ENCODE assay signal across 19 cellular contexts in the genomic region with DNA sequence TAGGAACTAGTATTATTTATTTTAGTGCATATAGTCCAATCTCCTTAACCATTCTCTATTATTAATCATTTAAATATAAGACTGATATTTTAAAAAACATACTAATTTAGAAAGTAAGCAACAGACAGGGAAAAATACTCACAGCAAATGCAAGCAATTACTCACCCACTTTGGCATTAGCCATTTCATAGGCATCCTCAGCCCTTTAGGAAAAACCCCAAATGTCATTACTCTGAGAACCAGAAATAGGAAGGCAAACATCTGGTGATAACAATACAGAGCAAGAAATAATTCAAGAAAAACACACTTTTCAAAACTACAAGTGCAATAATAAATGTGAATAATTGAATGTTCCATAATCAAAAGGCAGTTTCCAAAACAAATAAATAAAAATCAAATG.
DNase-seq lines count a peak whose midpoint lies in the region; ATAC-seq, FAIRE-seq and TF ChIP-seq lines count a peak whose summit lies in the region.
"Had no signal": no experiment of that assay in that cellular context is flagged by ENCODE, and none has a peak within 500 bp of the region (broad histone marks: within the 10 kb centered on the region; RNA-seq: fewer than 3 reads in every experiment).

No MANE protein-coding gene starts in this region.

- SMC1A ChIA-PET in GM12878 (lab: Charles Lee; ENCODE audit: uncharacterized antibody, unreplicated experiment) = interaction anchor here (0.8 to 0.9 kb wide), 2 partner anchors 23 to 141 kb away, joined by 3 to 4 read pairs; no protein-coding TSS in a partner anchor

- POLR2A ChIA-PET in GM12878 (lab: Charles Lee) = no interaction called here

- H3K36me3 ChIP-seq in GM12878 (ENCODE audit: control insufficient read depth in 2 of 2, insufficient read depth in 2 of 2, low read length in 1 of 2) (no peaks in the 10 kb centered on the region), endodermal cell (ENCODE audit: control insufficient read depth, insufficient read depth, low read length) (no peaks in the 10 kb centered on the region)
- H3K36me3 ChIP-seq: spleen had no signal

- H3K9me3 Mint-ChIP-seq in HFFc6 (no peaks in the 10 kb centered on the region; the same call in none of the 2 replicates), endodermal cell (no peaks in the 10 kb centered on the region)
- H3K9me3 Mint-ChIP-seq: activated CD4-positive, alpha-beta memory T cell treated with anti-CD3 and anti-CD28 coated beads for 36 hours had no signal

- intact Hi-C loops in GM12878 (cut with micrococcal nuclease; ENCODE audit: unreplicated experiment) = no loop called here

- no peak overlapping the region for H3K4me2 ChIP-seq in GM12878 (ENCODE audit: control insufficient read depth, insufficient read depth)

- H4K20me1 ChIP-seq in GM12878 (ENCODE audit: control insufficient read depth, insufficient read depth) = no peaks in the 10 kb centered on the region

- in situ Hi-C loops in GM12878 (cut with MboI) = no loop called here

- no peak for TF ChIP-seq EP300 in GM12878 (IDR thresholded peaks at IDR 0.05; ENCODE audit: borderline replicate concordance in 1 of 2, control insufficient read depth in 1 of 2, low read depth in 2 of 2, low read length in 2 of 2)

- BruUV-seq in GM12878 (replicated peaks; lab: Mats Ljungman, UMichigan) = no TSS peak

- CTCF ChIA-PET in GM12878 (lab: Yijun Ruan, JAX) = no interaction called here

- peak; percentile 30 for DNase-seq in AG08396 (ENCODE audit: low spot score)
- peak; percentile 11 for DNase-seq in HFFc6
- DNase-seq in GM12878 (ENCODE audit: low read depth, low spot score) = no peak
- peak; percentile 20 for DNase-seq in iris pigment epithelial cell (ENCODE audit: low read depth)
- DNase-seq in activated naive CD4-positive, alpha-beta T cell treated with anti-CD3 and anti-CD28 coated beads, Interleukin-2, amount 50 U/mL, for 16 hours = no peak
- DNase-seq in endodermal cell = no peak
- no peak for DNase-seq in SHP77 treated with DMSO at 0.1 percent for 48 hours (lab: John Stamatoyannopoulos, UW)
- DNase-seq: activated CD4-positive, alpha-beta memory T cell treated with anti-CD3 and anti-CD28 coated beads for 36 hours; activated naive CD4-positive, alpha-beta T cell treated with anti-CD3 and anti-CD28 coated beads, Interleukin-2, amount 10 ng/mL, durations not matched to agents 7 days and 5 days; activated T-cell treated with anti-CD3 and anti-CD28 coated beads, Interleukin-2, amount 50 U/mL, for 1 hour; cortex of kidney; DND-41; H9; NCI-H1417 treated with DMSO at 0.1 percent for 48 hours; Right ventricle myocardium superior; spleen; stimulated activated CD4-positive, alpha-beta T cell treated with anti-CD3 and anti-CD28 coated beads, Interleukin-4, amount 100 ng/mL, for 4 hours had no signal

- H3K4me3 ChIP-seq in GM12878 (no peak overlapping the region), endodermal cell (ENCODE audit: low read length) (no peak overlapping the region)
- H3K4me3 ChIP-seq: spleen had no signal

- H3K36me3 Mint-ChIP-seq in HFFc6 (ENCODE audit: low read depth) (no peaks in the 10 kb centered on the region), endodermal cell (ENCODE audit: low read depth) (no peaks in the 10 kb centered on the region)
- H3K36me3 Mint-ChIP-seq: activated CD4-positive, alpha-beta memory T cell treated with anti-CD3 and anti-CD28 coated beads for 36 hours; activated naive CD4-positive, alpha-beta T cell treated with anti-CD3 and anti-CD28 coated beads, Interleukin-2, amount 10 ng/mL, durations not matched to agents 7 days and 5 days had no signal

- H3K27me3 ChIP-seq in GM12878 (replicated peaks in 1 of 2; ENCODE audit: control insufficient read depth in 2 of 2, insufficient read depth in 2 of 2, low read length in 1 of 2) (no peaks in the 10 kb centered on the region), endodermal cell (ENCODE audit: control insufficient read depth, insufficient read depth, low read length, poor library complexity, severe bottlenecking) (no peaks in the 10 kb centered on the region)
- H3K27me3 ChIP-seq: spleen had no signal

- no peaks in the 10 kb centered on the region for H3K79me2 ChIP-seq in GM12878 (ENCODE audit: control insufficient read depth, insufficient read depth, low read length)

- H3K4me1 ChIP-seq in GM12878 (ENCODE audit: control insufficient read depth, insufficient read depth, low read length) (no peaks in the 10 kb centered on the region), endodermal cell (ENCODE audit: control insufficient read depth, insufficient read depth, low read length) (no peaks in the 10 kb centered on the region)
- H3K4me1 ChIP-seq: spleen had no signal

- FAIRE-seq in GM12878 (lab: Jason Lieb, UNC) = no peak

- no peaks in the 10 kb centered on the region; the same call in 2 of the 3 replicates for H3K9me3 ChIP-seq in GM12878 (replicated peaks; ENCODE audit: control insufficient read depth, insufficient read depth, low read length)
- H3K9me3 ChIP-seq in endodermal cell (ENCODE audit: control insufficient read depth, low read length) = no peaks in the 10 kb centered on the region
- H3K9me3 ChIP-seq: spleen had no signal

- H3K9ac ChIP-seq in GM12878 (ENCODE audit: control insufficient read depth, insufficient read depth, low read length) (no peak overlapping the region), endodermal cell (ENCODE audit: extremely low read depth, low read length, poor library complexity, severe bottlenecking) (no peak overlapping the region)

- no peak overlapping the region for H2AFZ ChIP-seq in GM12878 (ENCODE audit: control insufficient read depth, low read depth, low read length)

- H3K27me3 Mint-ChIP-seq in HFFc6 (ENCODE audit: insufficient read depth) (no peaks in the 10 kb centered on the region; the same call in 1 of the 2 replicates), endodermal cell (ENCODE audit: insufficient read depth) (peaks cover 3% of the 10 kb centered on the region)
- H3K27me3 Mint-ChIP-seq: activated CD4-positive, alpha-beta memory T cell treated with anti-CD3 and anti-CD28 coated beads for 36 hours; activated naive CD4-positive, alpha-beta T cell treated with anti-CD3 and anti-CD28 coated beads, Interleukin-2, amount 10 ng/mL, durations not matched to agents 7 days and 5 days had no signal

- ATAC-seq in GM12878 (no peak), GM21717 (IDR thresholded peaks at IDR 0.05; ENCODE audit: unreplicated experiment) (no peak)
- ATAC-seq: left lobe of liver had no signal

- RAD21 ChIA-PET in GM12878 (lab: Charles Lee; ENCODE audit: unreplicated experiment) = no interaction called here

- TF ChIP-seq RAD21 in GM12878 (IDR thresholded peaks at IDR 0.05; ENCODE audit: insufficient read depth, low read depth, low read length) = no peak

- H3K27ac Mint-ChIP-seq in HFFc6 (no peak overlapping the region), endodermal cell (no peak overlapping the region)
- H3K27ac Mint-ChIP-seq: activated CD4-positive, alpha-beta memory T cell treated with anti-CD3 and anti-CD28 coated beads for 36 hours; activated naive CD4-positive, alpha-beta T cell treated with anti-CD3 and anti-CD28 coated beads, Interleukin-2, amount 10 ng/mL, durations not matched to agents 7 days and 5 days; H9 had no signal

- TF ChIP-seq POLR2A in GM12878 (IDR thresholded peaks at IDR 0.05; ENCODE audit: low read depth, low read length) = no peak

- no peaks in the 10 kb centered on the region for H3K4me1 Mint-ChIP-seq in HFFc6 (ENCODE audit: low read depth)
- H3K4me1 Mint-ChIP-seq in endodermal cell = peaks cover 14% of the 10 kb centered on the region
- H3K4me1 Mint-ChIP-seq: activated naive CD4-positive, alpha-beta T cell treated with anti-CD3 and anti-CD28 coated beads, Interleukin-2, amount 10 ng/mL, durations not matched to agents 7 days and 5 days; H9 had no signal

- TF ChIP-seq CTCF in HFFc6 (IDR thresholded peaks at IDR 0.05) (no peak), GM12878 (IDR thresholded peaks at IDR 0.05 in 2 of 3, conservative IDR thresholded peaks at IDR 0.05 in 1 of 3; ENCODE audit: control insufficient read depth in 2 of 3, extremely low read depth in 1 of 3, insufficient read depth in 1 of 3, low read depth in 3 of 3, low read length in 3 of 3) (no peak), endodermal cell (conservative IDR thresholded peaks at IDR 0.05) (no peak)

- no peak overlapping the region for H3K27ac ChIP-seq in GM12878 (ENCODE audit: control insufficient read depth, insufficient read depth)
- no peak overlapping the region for H3K27ac ChIP-seq in endodermal cell (ENCODE audit: low read depth, low read length)
- H3K27ac ChIP-seq: spleen had no signal

- no peak overlapping the region for H3K4me3 Mint-ChIP-seq in HFFc6
- H3K4me3 Mint-ChIP-seq in endodermal cell = no peak overlapping the region
- H3K4me3 Mint-ChIP-seq: activated CD4-positive, alpha-beta memory T cell treated with anti-CD3 and anti-CD28 coated beads for 36 hours; activated naive CD4-positive, alpha-beta T cell treated with anti-CD3 and anti-CD28 coated beads, Interleukin-2, amount 10 ng/mL, durations not matched to agents 7 days and 5 days; H9 had no signal

TF ChIP-seq in GM12878, 131 proteins besides CTCF, POLR2A, EP300 and RAD21:
- TF ChIP-seq, protein P1, sequence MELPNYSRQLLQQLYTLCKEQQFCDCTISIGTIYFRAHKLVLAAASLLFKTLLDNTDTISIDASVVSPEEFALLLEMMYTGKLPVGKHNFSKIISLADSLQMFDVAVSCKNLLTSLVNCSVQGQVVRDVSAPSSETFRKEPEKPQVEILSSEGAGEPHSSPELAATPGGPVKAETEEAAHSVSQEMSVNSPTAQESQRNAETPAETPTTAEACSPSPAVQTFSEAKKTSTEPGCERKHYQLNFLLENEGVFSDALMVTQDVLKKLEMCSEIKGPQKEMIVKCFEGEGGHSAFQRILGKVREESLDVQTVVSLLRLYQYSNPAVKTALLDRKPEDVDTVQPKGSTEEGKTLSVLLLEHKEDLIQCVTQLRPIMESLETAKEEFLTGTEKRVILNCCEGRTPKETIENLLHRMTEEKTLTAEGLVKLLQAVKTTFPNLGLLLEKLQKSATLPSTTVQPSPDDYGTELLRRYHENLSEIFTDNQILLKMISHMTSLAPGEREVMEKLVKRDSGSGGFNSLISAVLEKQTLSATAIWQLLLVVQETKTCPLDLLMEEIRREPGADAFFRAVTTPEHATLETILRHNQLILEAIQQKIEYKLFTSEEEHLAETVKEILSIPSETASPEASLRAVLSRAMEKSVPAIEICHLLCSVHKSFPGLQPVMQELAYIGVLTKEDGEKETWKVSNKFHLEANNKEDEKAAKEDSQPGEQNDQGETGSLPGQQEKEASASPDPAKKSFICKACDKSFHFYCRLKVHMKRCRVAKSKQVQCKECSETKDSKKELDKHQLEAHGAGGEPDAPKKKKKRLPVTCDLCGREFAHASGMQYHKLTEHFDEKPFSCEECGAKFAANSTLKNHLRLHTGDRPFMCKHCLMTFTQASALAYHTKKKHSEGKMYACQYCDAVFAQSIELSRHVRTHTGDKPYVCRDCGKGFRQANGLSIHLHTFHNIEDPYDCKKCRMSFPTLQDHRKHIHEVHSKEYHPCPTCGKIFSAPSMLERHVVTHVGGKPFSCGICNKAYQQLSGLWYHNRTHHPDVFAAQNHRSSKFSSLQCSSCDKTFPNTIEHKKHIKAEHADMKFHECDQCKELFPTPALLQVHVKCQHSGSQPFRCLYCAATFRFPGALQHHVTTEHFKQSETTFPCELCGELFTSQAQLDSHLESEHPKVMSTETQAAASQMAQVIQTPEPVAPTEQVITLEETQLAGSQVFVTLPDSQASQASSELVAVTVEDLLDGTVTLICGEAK (IDR thresholded peaks at IDR 0.05; ENCODE audit: borderline replicate concordance) = no peak
- peak; percentile 35; the same call in 1 of the 2 replicates for TF ChIP-seq JUNB (IDR thresholded peaks at IDR 0.05)

Comparison
In these comparisons a context has a peak if more than half of its experiments do, and no peak if none do; other contexts are left out.
1. DNase-seq: peak in AG08396 (single experiment), HFFc6 (single experiment) and iris pigment epithelial cell (single experiment); none in GM12878 (single experiment), activated naive CD4-positive, alpha-beta T cell treated with anti-CD3 and anti-CD28 coated beads, Interleukin-2, amount 50 U/mL, for 16 hours (single experiment), endodermal cell (single experiment) and SHP77 treated with DMSO at 0.1 percent for 48 hours (single experiment).